In genomic region chr4:23068756-23069155, GRCh38 we compare ENCODE assay signal across 27 cellular contexts.
"Had no signal": no experiment of that assay in that cellular context is flagged by ENCODE, and none has a peak within 500 bp of the region (broad histone marks: within the 10 kb centered on the region; RNA-seq: fewer than 3 reads in every experiment).

No MANE protein-coding gene starts in this region.

- DNase-seq: activated CD4-positive, alpha-beta memory T cell treated with anti-CD3 and anti-CD28 coated beads, Interleukin-2, amount 10 ng/mL, durations not matched to agents 7 days and 5 days; activated CD4-positive, alpha-beta T cell treated with anti-CD3 and anti-CD28 coated beads for 36 hours; activated CD4-positive, alpha-beta T cell treated with anti-CD3 and anti-CD28 coated beads, Interleukin-2, amount 10 ng/mL, durations not matched to agents 7 days and 5 days; activated CD4-positive, alpha-beta T cell treated with anti-CD3 and anti-CD28 coated beads, Interleukin-2, amount 50 U/mL, for 4 hours; activated CD4-positive, CD25-positive, alpha-beta regulatory T cell; activated CD4-positive, CD25-positive, alpha-beta regulatory T cell treated with anti-CD3 and anti-CD28 coated beads, Interleukin-2, amount 50 U/mL, for 72 hours; activated CD8-positive, alpha-beta memory T cell treated with anti-CD3 and anti-CD28 coated beads, Interleukin-2, amount 50 U/mL, for 48 hours; activated gamma-delta T cell; activated naive CD4-positive, alpha-beta T cell; activated naive CD4-positive, alpha-beta T cell treated with anti-CD3 and anti-CD28 coated beads, Interleukin-2, amount 10 ng/mL, durations not matched to agents 7 days and 5 days; activated naive CD8-positive, alpha-beta T cell treated with anti-CD3 and anti-CD28 coated beads, Interleukin-2, amount 10 ng/mL, durations not matched to agents 7 days and 5 days; activated T-cell treated with anti-CD3 and anti-CD28 coated beads for 4 hours; activated T-cell treated with anti-CD3 and anti-CD28 coated beads, Interleukin-2, amount 50 U/mL, for 24 hours; activated T-cell treated with anti-CD3 and anti-CD28 coated beads, Interleukin-2, amount 50 U/mL, for 72 hours; dorsolateral prefrontal cortex; effector memory CD4-positive, alpha-beta T cell; endodermal cell; glutamatergic neuron; heart left ventricle; T-helper 2 cell had no signal

- FAIRE-seq: frontal cortex had no signal

- H3K27ac ChIP-seq: ascending aorta, breast epithelium, cardiac muscle cell, coronary artery, dorsolateral prefrontal cortex, heart left ventricle had no signal

- H3K4me3 ChIP-seq: ascending aorta, breast epithelium, cardiac muscle cell, coronary artery, dorsolateral prefrontal cortex, heart left ventricle had no signal

- H3K27me3 ChIP-seq: ascending aorta, breast epithelium, cardiac muscle cell, dorsolateral prefrontal cortex, heart left ventricle had no signal

- H3K9me3 ChIP-seq: ascending aorta, breast epithelium, heart left ventricle had no signal

- ATAC-seq: activated CD4-positive, alpha-beta T cell treated with anti-CD3 and anti-CD28 coated beads for 36 hours; activated naive CD4-positive, alpha-beta T cell treated with anti-CD3 and anti-CD28 coated beads, Interleukin-2, amount 50 U/mL, for 72 hours; activated T-cell treated with anti-CD3 and anti-CD28 coated beads, Interleukin-2, amount 50 U/mL, for 72 hours; esophagus mucosa; heart left ventricle had no signal

- H3K4me1 ChIP-seq: ascending aorta, breast epithelium, heart left ventricle had no signal

- H3K36me3 ChIP-seq: ascending aorta, breast epithelium, cardiac muscle cell, heart left ventricle had no signal
